8 cellular contexts compared by ENCODE assay signal in the genomic region with DNA sequence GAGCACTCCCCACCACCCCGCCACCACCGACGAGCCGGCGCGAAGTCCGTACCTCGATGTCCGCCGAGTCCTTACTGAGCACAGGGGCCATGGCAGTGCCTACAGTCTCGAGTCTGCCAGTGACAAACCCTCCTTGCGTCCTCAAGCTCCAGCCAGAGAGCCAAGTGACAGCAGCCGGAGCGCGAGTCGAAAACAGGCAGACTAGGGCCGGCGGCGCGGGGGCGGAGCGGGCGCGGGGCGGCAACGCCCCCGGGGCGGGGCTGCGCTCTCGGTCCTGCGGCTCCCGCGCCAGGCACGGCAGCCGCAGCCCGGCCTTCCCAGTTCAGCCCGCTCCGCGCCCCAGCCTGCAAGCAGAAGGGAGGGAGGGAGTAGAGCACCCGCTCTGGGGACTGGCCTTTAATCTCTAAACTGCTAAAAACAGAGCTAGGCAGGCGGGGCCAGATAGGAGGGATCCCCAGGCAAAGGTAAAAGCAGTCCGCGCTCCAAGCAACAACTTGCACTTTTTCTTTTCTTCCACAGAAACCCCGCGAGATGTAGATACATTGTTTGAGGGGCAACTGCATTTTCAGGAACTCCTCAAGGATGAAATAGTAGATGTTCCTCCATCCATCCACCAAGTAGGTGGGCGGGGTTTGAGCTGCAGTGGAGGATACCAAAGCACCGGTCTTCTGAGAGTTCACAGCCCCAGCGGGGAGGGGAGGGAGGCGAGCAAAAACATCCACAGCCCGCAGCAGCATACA. TPM values are rescaled to one million over a fixed set of nuclear protein-coding genes. Genes with fewer than 3 reads are reported as not detected.
A peak's percentile ranks its signal among the peaks of the same experiment; 100 is the strongest.
DNase-seq lines count a peak whose midpoint lies in the region; ATAC-seq and TF ChIP-seq lines count a peak whose summit lies in the region.

Gene DPYD (minus strand): TSS at position 203 of the 740 bp plus-strand sequence. CDS start 112 bp downstream, at position 91.

- no peaks in the 10 kb centered on the region for H3K27me3 ChIP-seq in esophagus muscularis mucosa

- no peaks in the 10 kb centered on the region for H3K27me3 Mint-ChIP-seq in activated T-cell treated with anti-CD3 and anti-CD28 coated beads, Interleukin-2, amount 50 U/mL, for 4 hours (ENCODE audit: low read depth)

- TF ChIP-seq CTCF in esophagus muscularis mucosa (IDR thresholded peaks at IDR 0.05): no peak

- no peaks in the 10 kb centered on the region for H3K36me3 Mint-ChIP-seq in activated T-cell treated with anti-CD3 and anti-CD28 coated beads, Interleukin-2, amount 50 U/mL, for 4 hours (ENCODE audit: insufficient read depth)

- peak; percentile 87 for ATAC-seq in GM21619 (IDR thresholded peaks at IDR 0.05; ENCODE audit: unreplicated experiment)
- peak; percentile 87 to 88 for ATAC-seq in activated T-cell treated with anti-CD3 and anti-CD28 coated beads, Interleukin-2, amount 50 U/mL, for 4 hours

- TF ChIP-seq EP300 in Ishikawa (IDR thresholded peaks at IDR 0.05; ENCODE audit: borderline replicate concordance): no peak
- no peak for TF ChIP-seq EP300 in esophagus muscularis mucosa (IDR thresholded peaks at IDR 0.05)

- H3K4me3 ChIP-seq in esophagus muscularis mucosa: peak within 1 kb of the TSS; percentile 67 to 98 (median 88)

- no peaks in the 10 kb centered on the region for H3K36me3 ChIP-seq in esophagus muscularis mucosa

- WGBS in esophagus muscularis mucosa: 0% methylated on average over 20 of the region's 50 CpGs

- DNase-seq in DMS153 (lab: John Stamatoyannopoulos, UW): peak; percentile 84
- DNase-seq in activated T-cell treated with anti-CD3 and anti-CD28 coated beads, Interleukin-2, amount 50 U/mL, for 4 hours: peak; percentile 74
- peak; percentile 94 for DNase-seq in esophagus muscularis mucosa (ENCODE audit: extremely low spot score)
- peak; percentile 91 for DNase-seq in myocyte (ENCODE audit: low read depth)
- peak; percentile 70 to 72 for DNase-seq in stimulated activated CD8-positive, alpha-beta memory T cell treated with anti-CD3 and anti-CD28 coated beads, Interleukin-7, amount 100 ng/mL, for 48 hours (ENCODE audit: extremely low read depth in 1 of 2, low read depth in 1 of 2)

- TF ChIP-seq RAD21 in Ishikawa (IDR thresholded peaks at IDR 0.05; ENCODE audit: low read depth): no peak

- no peak for TF ChIP-seq POLR2A in esophagus muscularis mucosa (IDR thresholded peaks at IDR 0.05; ENCODE audit: low read depth)

- H3K4me1 ChIP-seq in esophagus muscularis mucosa: peaks cover 10 to 44% (median 30%) of the 10 kb centered on the region in 4 donors

- H3K9me3 Mint-ChIP-seq in activated T-cell treated with anti-CD3 and anti-CD28 coated beads, Interleukin-2, amount 50 U/mL, for 4 hours: no peaks in the 10 kb centered on the region

- no peaks in the 10 kb centered on the region for H3K9me3 ChIP-seq in esophagus muscularis mucosa

- peak within 1 kb of the TSS; percentile 87 to 97 (median 92) for H3K27ac ChIP-seq in esophagus muscularis mucosa (replicated peaks in 1 of 4)

- H3K4me1 Mint-ChIP-seq in activated T-cell treated with anti-CD3 and anti-CD28 coated beads, Interleukin-2, amount 50 U/mL, for 4 hours (ENCODE audit: low read depth): peaks cover 43% of the 10 kb centered on the region

- H3K4me3 Mint-ChIP-seq in activated T-cell treated with anti-CD3 and anti-CD28 coated beads, Interleukin-2, amount 50 U/mL, for 4 hours: peak within 1 kb of the TSS; percentile 87

- intact Hi-C loops in esophagus muscularis mucosa (cut with DNase I): no loop called here

TF ChIP-seq in Ishikawa, 13 proteins besides CTCF, POLR2A, EP300 and RAD21:
- TF ChIP-seq ZBTB7A (IDR thresholded peaks at IDR 0.05; ENCODE audit: low read depth) (no peak), TEAD4 (IDR thresholded peaks at IDR 0.05) (no peak), USF1 (IDR thresholded peaks at IDR 0.05) (no peak), TAF1 (IDR thresholded peaks at IDR 0.05; ENCODE audit: low read depth) (peak; percentile 2; the same call in 1 of the 2 replicates), YY1 (IDR thresholded peaks at IDR 0.05; ENCODE audit: low read depth) (no peak), REST (IDR thresholded peaks at IDR 0.05; ENCODE audit: low read depth) (no peak)
- TF ChIP-seq, protein P1, sequence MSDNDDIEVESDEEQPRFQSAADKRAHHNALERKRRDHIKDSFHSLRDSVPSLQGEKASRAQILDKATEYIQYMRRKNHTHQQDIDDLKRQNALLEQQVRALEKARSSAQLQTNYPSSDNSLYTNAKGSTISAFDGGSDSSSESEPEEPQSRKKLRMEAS (IDR thresholded peaks at IDR 0.05): peak; percentile 42; the same call in 1 of the 2 replicates

TF ChIP-seq in PFSK-1, 5 proteins besides CTCF, POLR2A, EP300 and RAD21:
- TF ChIP-seq FOXP2 (optimal IDR thresholded peaks at IDR 0.05; ENCODE audit: borderline replicate concordance, extremely low read depth, extremely low read length, insufficient read depth): peak; percentile 78
- peak; percentile 83 for TF ChIP-seq TAF1 (IDR thresholded peaks at IDR 0.05; ENCODE audit: borderline replicate concordance, insufficient read depth, low read length)
- TF ChIP-seq POLR2AphosphoS5 (IDR thresholded peaks at IDR 0.05; ENCODE audit: low read depth, low read length): peak; percentile 77; the same call in 1 of the 2 replicates
- TF ChIP-seq REST (IDR thresholded peaks at IDR 0.05; ENCODE audit: insufficient read depth in 1 of 2, low read depth in 2 of 2, low read length in 2 of 2): peak; percentile 54 to 55; a peak in 3 of 4 replicates
- TF ChIP-seq SIN3A (IDR thresholded peaks at IDR 0.05; ENCODE audit: borderline replicate concordance, insufficient read depth, low read length): 0 out of 2 replicates have a peak, but pooled peaks have one; percentile 71

RNA-seq across cellular contexts. Expression of gene DPYD, which starts in this region (rescaled TPM):
- polyA plus RNA-seq in PFSK-1 (2012; ENCODE audit: insufficient read length, low read depth): 6.5 TPM
- total RNA-seq in activated T-cell treated with anti-CD3 and anti-CD28 coated beads, Interleukin-2, amount 50 U/mL, for 4 hours: 1 to 10 TPM; 2.1 to 3.5 (median 2.8) TPM
- 10 to 100 TPM; 31.1 to 36.6 (median 31.7) TPM for total RNA-seq in esophagus muscularis mucosa
- 11.3 and 12.3 TPM in 2 replicates for total RNA-seq in myocyte
- polyA plus RNA-seq in myocyte (2012): 10.0 TPM

Comparison
In these comparisons a context has a peak if more than half of its experiments do, and no peak if none do; other contexts are left out.
1. Peak in every context shown above with its lines: DNase-seq, ATAC-seq, H3K4me3 ChIP-seq and H3K27ac ChIP-seq.